2 cellular contexts compared by ENCODE assay signal in the genomic region with DNA sequence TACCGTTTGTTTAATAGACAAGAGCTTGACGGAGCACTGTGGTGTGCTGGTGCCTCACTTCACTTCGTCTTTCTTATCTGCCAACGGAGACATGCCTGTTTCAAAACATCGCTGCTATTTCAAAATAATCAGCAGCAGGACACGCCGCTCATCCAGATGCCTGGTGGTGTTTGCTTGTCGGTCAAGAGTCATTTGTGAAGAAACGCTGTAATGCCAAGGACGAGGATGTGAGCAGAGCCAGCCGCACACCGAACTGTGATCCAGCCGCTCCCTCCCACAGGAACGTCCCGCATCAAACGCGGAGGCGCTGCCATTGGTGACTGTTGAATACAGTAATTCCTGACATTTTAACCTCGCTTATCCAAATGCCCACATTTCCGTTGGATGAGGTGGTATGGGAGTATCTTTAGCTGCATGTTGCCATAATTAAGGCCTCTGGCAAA.
TF ChIP-seq lines count a peak whose summit lies in the region.

No MANE protein-coding gene starts in this region.

TF ChIP-seq in IMR-90, 13 proteins besides CTCF, POLR2A, EP300 and RAD21:
- TF ChIP-seq MXI1 (IDR thresholded peaks at IDR 0.05; ENCODE audit: borderline replicate concordance, low read depth, low read length) (no peak), NFE2L2 (IDR thresholded peaks at IDR 0.05; ENCODE audit: low read depth, low read length) (no peak), SMC3 (IDR thresholded peaks at IDR 0.05; ENCODE audit: low read depth, low read length) (no peak), CEBPB (IDR thresholded peaks at IDR 0.05; ENCODE audit: low read depth, low read length) (0 out of 2 replicates have a peak, but pooled peaks have one; percentile 24), MAFK (IDR thresholded peaks at IDR 0.05; ENCODE audit: low read depth, low read length) (no peak), RCOR1 (IDR thresholded peaks at IDR 0.05; ENCODE audit: insufficient replicate concordance, low read length) (no peak), FOS (IDR thresholded peaks at IDR 0.05; ENCODE audit: low read depth, low read length) (no peak), CHD1 (IDR thresholded peaks at IDR 0.05; ENCODE audit: low read depth, low read length) (no peak), BHLHE40 (IDR thresholded peaks at IDR 0.05; ENCODE audit: low read depth, low read length) (0 out of 2 replicates have a peak, but pooled peaks have one; percentile 9), RFX5 (IDR thresholded peaks at IDR 0.05; ENCODE audit: low read depth, low read length) (no peak), MAZ (IDR thresholded peaks at IDR 0.05; ENCODE audit: borderline replicate concordance, low read depth, low read length) (no peak)
- TF ChIP-seq, protein P1, sequence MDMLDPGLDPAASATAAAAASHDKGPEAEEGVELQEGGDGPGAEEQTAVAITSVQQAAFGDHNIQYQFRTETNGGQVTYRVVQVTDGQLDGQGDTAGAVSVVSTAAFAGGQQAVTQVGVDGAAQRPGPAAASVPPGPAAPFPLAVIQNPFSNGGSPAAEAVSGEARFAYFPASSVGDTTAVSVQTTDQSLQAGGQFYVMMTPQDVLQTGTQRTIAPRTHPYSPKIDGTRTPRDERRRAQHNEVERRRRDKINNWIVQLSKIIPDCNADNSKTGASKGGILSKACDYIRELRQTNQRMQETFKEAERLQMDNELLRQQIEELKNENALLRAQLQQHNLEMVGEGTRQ (IDR thresholded peaks at IDR 0.05; ENCODE audit: low read depth, low read length) = no peak
- TF ChIP-seq, protein P2, sequence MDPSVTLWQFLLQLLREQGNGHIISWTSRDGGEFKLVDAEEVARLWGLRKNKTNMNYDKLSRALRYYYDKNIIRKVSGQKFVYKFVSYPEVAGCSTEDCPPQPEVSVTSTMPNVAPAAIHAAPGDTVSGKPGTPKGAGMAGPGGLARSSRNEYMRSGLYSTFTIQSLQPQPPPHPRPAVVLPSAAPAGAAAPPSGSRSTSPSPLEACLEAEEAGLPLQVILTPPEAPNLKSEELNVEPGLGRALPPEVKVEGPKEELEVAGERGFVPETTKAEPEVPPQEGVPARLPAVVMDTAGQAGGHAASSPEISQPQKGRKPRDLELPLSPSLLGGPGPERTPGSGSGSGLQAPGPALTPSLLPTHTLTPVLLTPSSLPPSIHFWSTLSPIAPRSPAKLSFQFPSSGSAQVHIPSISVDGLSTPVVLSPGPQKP (IDR thresholded peaks at IDR 0.05; ENCODE audit: borderline replicate concordance, low read depth, low read length) = no peak

TF ChIP-seq in SK-N-SH treated with all-trans-retinoic acid at 6 μM for 48 hours, 23 proteins besides CTCF, POLR2A, EP300 and RAD21:
- no peak for TF ChIP-seq ARNTL (CRISPR knock-in tag; IDR thresholded peaks at IDR 0.05; ENCODE audit: borderline replicate concordance, low read depth)
- no peak for TF ChIP-seq PPARA (CRISPR knock-in tag; IDR thresholded peaks at IDR 0.05; ENCODE audit: borderline replicate concordance)
- TF ChIP-seq, protein P3, sequence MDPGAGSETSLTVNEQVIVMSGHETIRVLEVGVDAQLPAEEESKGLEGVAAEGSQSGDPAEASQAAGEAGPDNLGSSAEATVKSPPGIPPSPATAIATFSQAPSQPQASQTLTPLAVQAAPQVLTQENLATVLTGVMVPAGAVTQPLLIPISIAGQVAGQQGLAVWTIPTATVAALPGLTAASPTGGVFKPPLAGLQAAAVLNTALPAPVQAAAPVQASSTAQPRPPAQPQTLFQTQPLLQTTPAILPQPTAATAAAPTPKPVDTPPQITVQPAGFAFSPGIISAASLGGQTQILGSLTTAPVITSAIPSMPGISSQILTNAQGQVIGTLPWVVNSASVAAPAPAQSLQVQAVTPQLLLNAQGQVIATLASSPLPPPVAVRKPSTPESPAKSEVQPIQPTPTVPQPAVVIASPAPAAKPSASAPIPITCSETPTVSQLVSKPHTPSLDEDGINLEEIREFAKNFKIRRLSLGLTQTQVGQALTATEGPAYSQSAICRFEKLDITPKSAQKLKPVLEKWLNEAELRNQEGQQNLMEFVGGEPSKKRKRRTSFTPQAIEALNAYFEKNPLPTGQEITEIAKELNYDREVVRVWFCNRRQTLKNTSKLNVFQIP (CRISPR knock-in tag; IDR thresholded peaks at IDR 0.05; ENCODE audit: borderline replicate concordance, low read depth) = no peak
- TF ChIP-seq RARB (CRISPR knock-in tag; IDR thresholded peaks at IDR 0.05) = no peak
- TF ChIP-seq, protein P4, sequence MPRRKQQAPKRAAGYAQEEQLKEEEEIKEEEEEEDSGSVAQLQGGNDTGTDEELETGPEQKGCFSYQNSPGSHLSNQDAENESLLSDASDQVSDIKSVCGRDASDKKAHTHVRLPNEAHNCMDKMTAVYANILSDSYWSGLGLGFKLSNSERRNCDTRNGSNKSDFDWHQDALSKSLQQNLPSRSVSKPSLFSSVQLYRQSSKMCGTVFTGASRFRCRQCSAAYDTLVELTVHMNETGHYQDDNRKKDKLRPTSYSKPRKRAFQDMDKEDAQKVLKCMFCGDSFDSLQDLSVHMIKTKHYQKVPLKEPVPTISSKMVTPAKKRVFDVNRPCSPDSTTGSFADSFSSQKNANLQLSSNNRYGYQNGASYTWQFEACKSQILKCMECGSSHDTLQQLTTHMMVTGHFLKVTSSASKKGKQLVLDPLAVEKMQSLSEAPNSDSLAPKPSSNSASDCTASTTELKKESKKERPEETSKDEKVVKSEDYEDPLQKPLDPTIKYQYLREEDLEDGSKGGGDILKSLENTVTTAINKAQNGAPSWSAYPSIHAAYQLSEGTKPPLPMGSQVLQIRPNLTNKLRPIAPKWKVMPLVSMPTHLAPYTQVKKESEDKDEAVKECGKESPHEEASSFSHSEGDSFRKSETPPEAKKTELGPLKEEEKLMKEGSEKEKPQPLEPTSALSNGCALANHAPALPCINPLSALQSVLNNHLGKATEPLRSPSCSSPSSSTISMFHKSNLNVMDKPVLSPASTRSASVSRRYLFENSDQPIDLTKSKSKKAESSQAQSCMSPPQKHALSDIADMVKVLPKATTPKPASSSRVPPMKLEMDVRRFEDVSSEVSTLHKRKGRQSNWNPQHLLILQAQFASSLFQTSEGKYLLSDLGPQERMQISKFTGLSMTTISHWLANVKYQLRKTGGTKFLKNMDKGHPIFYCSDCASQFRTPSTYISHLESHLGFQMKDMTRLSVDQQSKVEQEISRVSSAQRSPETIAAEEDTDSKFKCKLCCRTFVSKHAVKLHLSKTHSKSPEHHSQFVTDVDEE (CRISPR knock-in tag; IDR thresholded peaks at IDR 0.05) = no peak
- TF ChIP-seq ZNF70 (CRISPR knock-in tag; IDR thresholded peaks at IDR 0.05) = no peak
- TF ChIP-seq ZC3H10 (CRISPR knock-in tag; IDR thresholded peaks at IDR 0.05) = no peak
- TF ChIP-seq, protein P5, sequence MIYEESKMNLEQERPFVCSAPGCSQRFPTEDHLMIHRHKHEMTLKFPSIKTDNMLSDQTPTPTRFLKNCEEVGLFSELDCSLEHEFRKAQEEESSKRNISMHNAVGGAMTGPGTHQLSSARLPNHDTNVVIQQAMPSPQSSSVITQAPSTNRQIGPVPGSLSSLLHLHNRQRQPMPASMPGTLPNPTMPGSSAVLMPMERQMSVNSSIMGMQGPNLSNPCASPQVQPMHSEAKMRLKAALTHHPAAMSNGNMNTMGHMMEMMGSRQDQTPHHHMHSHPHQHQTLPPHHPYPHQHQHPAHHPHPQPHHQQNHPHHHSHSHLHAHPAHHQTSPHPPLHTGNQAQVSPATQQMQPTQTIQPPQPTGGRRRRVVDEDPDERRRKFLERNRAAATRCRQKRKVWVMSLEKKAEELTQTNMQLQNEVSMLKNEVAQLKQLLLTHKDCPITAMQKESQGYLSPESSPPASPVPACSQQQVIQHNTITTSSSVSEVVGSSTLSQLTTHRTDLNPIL (CRISPR knock-in tag; IDR thresholded peaks at IDR 0.05; ENCODE audit: low read depth) = no peak
- no peak for TF ChIP-seq ZNF565 (CRISPR knock-in tag; conservative IDR thresholded peaks at IDR 0.05; ENCODE audit: low read depth)
- TF ChIP-seq BACH2 (CRISPR knock-in tag; IDR thresholded peaks at IDR 0.05; ENCODE audit: borderline replicate concordance) = no peak
- TF ChIP-seq CSDC2 (CRISPR knock-in tag; IDR thresholded peaks at IDR 0.05) = no peak
- TF ChIP-seq TCF4 (CRISPR knock-in tag; IDR thresholded peaks at IDR 0.05; ENCODE audit: borderline replicate concordance) = no peak
- TF ChIP-seq ZFP3 (CRISPR knock-in tag; IDR thresholded peaks at IDR 0.05) = no peak
- TF ChIP-seq, protein P6, sequence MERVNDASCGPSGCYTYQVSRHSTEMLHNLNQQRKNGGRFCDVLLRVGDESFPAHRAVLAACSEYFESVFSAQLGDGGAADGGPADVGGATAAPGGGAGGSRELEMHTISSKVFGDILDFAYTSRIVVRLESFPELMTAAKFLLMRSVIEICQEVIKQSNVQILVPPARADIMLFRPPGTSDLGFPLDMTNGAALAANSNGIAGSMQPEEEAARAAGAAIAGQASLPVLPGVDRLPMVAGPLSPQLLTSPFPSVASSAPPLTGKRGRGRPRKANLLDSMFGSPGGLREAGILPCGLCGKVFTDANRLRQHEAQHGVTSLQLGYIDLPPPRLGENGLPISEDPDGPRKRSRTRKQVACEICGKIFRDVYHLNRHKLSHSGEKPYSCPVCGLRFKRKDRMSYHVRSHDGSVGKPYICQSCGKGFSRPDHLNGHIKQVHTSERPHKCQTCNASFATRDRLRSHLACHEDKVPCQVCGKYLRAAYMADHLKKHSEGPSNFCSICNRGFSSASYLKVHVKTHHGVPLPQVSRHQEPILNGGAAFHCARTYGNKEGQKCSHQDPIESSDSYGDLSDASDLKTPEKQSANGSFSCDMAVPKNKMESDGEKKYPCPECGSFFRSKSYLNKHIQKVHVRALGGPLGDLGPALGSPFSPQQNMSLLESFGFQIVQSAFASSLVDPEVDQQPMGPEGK (CRISPR knock-in tag; IDR thresholded peaks at IDR 0.05; ENCODE audit: borderline replicate concordance) = no peak
- no peak for TF ChIP-seq ZFP30 (CRISPR knock-in tag; IDR thresholded peaks at IDR 0.05)
- TF ChIP-seq TOX (CRISPR knock-in tag; IDR thresholded peaks at IDR 0.05; ENCODE audit: borderline replicate concordance) = no peak
- TF ChIP-seq ZNF8 (CRISPR knock-in tag; IDR thresholded peaks at IDR 0.05) = no peak
- TF ChIP-seq GLIS3 (CRISPR knock-in tag; IDR thresholded peaks at IDR 0.05) = no peak
- no peak for TF ChIP-seq OSR1 (CRISPR knock-in tag; IDR thresholded peaks at IDR 0.05)
